In the genomic region with DNA sequence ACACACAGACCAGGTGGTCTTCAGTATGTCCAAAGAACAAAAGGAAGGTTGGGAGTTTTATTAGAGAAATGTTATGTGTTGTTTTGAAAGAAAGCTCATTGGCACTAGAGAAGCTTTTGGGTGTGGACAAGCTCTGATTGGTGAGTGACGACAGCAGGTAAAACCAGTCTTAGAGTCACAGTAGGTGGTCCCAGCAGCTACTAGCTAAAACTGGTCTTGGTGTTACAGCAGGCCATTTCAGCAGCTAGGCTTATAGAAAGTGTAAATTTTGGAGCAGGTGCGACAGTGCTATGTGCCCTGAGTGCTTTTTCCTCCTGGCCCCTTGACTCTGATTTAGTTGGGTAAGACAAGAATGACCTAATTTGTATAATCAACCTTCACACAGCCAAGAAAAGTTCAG, we compare ENCODE assay signal across 21 cellular contexts. TPM values are rescaled to one million over a fixed set of nuclear protein-coding genes. Genes with fewer than 3 reads are reported as not detected.
A peak's percentile ranks its signal among the peaks of the same experiment; 100 is the strongest.
DNase-seq lines count a peak whose midpoint lies in the region; ATAC-seq and TF ChIP-seq lines count a peak whose summit lies in the region.
"Had no signal": no experiment of that assay in that cellular context is flagged by ENCODE, and none has a peak within 500 bp of the region (broad histone marks: within the 10 kb centered on the region; RNA-seq: fewer than 3 reads in every experiment).

No MANE protein-coding gene starts in this region.

- intact Hi-C loops in activated CD4-positive, alpha-beta T cell treated with anti-CD3 and anti-CD28 coated beads, Interleukin-2, amount 10 ng/mL, durations not matched to agents 24 days and 14 days (cut with micrococcal nuclease): no loop called here

- no peaks in the 10 kb centered on the region for H3K27me3 Mint-ChIP-seq in activated CD4-positive, alpha-beta T cell treated with anti-CD3 and anti-CD28 coated beads, Interleukin-2, amount 10 ng/mL, durations not matched to agents 24 days and 14 days
- no peaks in the 10 kb centered on the region for H3K27me3 Mint-ChIP-seq in activated CD8-positive, alpha-beta T cell treated with anti-CD3 and anti-CD28 coated beads, Interleukin-2, amount 10 ng/mL, durations not matched to agents 7 days and 5 days (ENCODE audit: low read depth)

- POLR2A ChIA-PET in activated CD8-positive, alpha-beta T cell treated with anti-CD3 and anti-CD28 coated beads, Interleukin-2, amount 10 ng/mL, durations not matched to agents 7 days and 5 days (lab: Charles Lee): interaction anchor here (0.7 kb wide), 1 partner anchor 37 kb away, joined by 3 read pairs; no protein-coding TSS in a partner anchor
- POLR2A ChIA-PET in HEK293T (lab: Yijun Ruan, JAX): no interaction called here

- peaks cover 3% of the 10 kb centered on the region for H3K79me2 ChIP-seq in hepatocyte

- no peaks in the 10 kb centered on the region for H3K36me3 ChIP-seq in hepatocyte (replicated peaks; ENCODE audit: insufficient read depth, low read depth)

- peak; percentile 43 for DNase-seq in activated CD4-positive, alpha-beta T cell treated with anti-CD3 and anti-CD28 coated beads, Interleukin-2, amount 10 ng/mL, durations not matched to agents 24 days and 14 days
- DNase-seq in activated CD4-positive, alpha-beta T cell treated with anti-CD3 and anti-CD28 coated beads for 48 hours: no peak
- DNase-seq in epithelial cell of esophagus (ENCODE audit: low read depth) (peak; percentile 51), hepatocyte (ENCODE audit: low spot score) (no peak), HEK293T (ENCODE audit: extremely low spot score) (no peak), NCI-H345 (lab: John Stamatoyannopoulos, UW) (no peak)
- no peak for DNase-seq in activated CD8-positive, alpha-beta T cell treated with anti-CD3 and anti-CD28 coated beads, Interleukin-2, amount 10 ng/mL, durations not matched to agents 7 days and 5 days
- DNase-seq: C1 segment of cervical spinal cord; CD8-positive, alpha-beta T cell; NCI-H1105 treated with DMSO at 0.1 percent for 48 hours; NCI-H1694 treated with DMSO at 0.1 percent for 48 hours; NCI-H2081 treated with DMSO at 0.1 percent for 48 hours; NK-92 treated with Interleukin-12 subunit alpha and Interleukin-12 subunit beta, amount 100 ng/mL, for 24 hours; SIG-M5 had no signal

- H3K4me3 Mint-ChIP-seq in activated CD4-positive, alpha-beta T cell treated with anti-CD3 and anti-CD28 coated beads, Interleukin-2, amount 10 ng/mL, durations not matched to agents 24 days and 14 days: no peak overlapping the region
- no peak overlapping the region for H3K4me3 Mint-ChIP-seq in activated CD8-positive, alpha-beta T cell treated with anti-CD3 and anti-CD28 coated beads, Interleukin-2, amount 10 ng/mL, durations not matched to agents 7 days and 5 days
- H3K4me3 Mint-ChIP-seq: CD8-positive, alpha-beta T cell; HFFc6 had no signal

- no peaks in the 10 kb centered on the region for H4K20me1 ChIP-seq in hepatocyte (ENCODE audit: insufficient read depth, poor library complexity, severe bottlenecking)

- no peaks in the 10 kb centered on the region for H3K9me3 Mint-ChIP-seq in activated CD4-positive, alpha-beta T cell treated with anti-CD3 and anti-CD28 coated beads, Interleukin-2, amount 10 ng/mL, durations not matched to agents 24 days and 14 days
- no peaks in the 10 kb centered on the region for H3K9me3 Mint-ChIP-seq in activated CD8-positive, alpha-beta T cell treated with anti-CD3 and anti-CD28 coated beads, Interleukin-2, amount 10 ng/mL, durations not matched to agents 7 days and 5 days (ENCODE audit: insufficient read depth)
- H3K9me3 Mint-ChIP-seq: CD8-positive, alpha-beta T cell; HFFc6 had no signal

- no peak overlapping the region for H3K4me2 ChIP-seq in hepatocyte

- no peaks in the 10 kb centered on the region for H3K9me3 ChIP-seq in hepatocyte (ENCODE audit: low read depth)

- CTCF ChIA-PET in activated CD8-positive, alpha-beta T cell treated with anti-CD3 and anti-CD28 coated beads, Interleukin-2, amount 10 ng/mL, durations not matched to agents 7 days and 5 days (lab: Charles Lee): interaction anchor here (0.6 to 2.8 kb wide), 10 partner anchors 9 to 400 kb away, joined by 3 to 7 read pairs (median 4); no protein-coding TSS in a partner anchor
- CTCF ChIA-PET in HEK293T (lab: Yijun Ruan, JAX): interaction anchor here (1.0 kb wide), 1 partner anchor 9 kb away, joined by 3 read pairs; no protein-coding TSS in a partner anchor

- H3K4me3 ChIP-seq in epithelial cell of esophagus (ENCODE audit: low read length) (no peak overlapping the region), hepatocyte (no peak overlapping the region)

- no peak for ATAC-seq in activated CD8-positive, alpha-beta T cell treated with anti-CD3 and anti-CD28 coated beads, Interleukin-2, amount 10 ng/mL, durations not matched to agents 7 days and 5 days
- ATAC-seq in GM18873 (IDR thresholded peaks at IDR 0.05; ENCODE audit: low FRiP score, unreplicated experiment): no peak

- peak overlapping the region; percentile 7 for H3K27ac ChIP-seq in hepatocyte

- H3K36me3 Mint-ChIP-seq in activated CD4-positive, alpha-beta T cell treated with anti-CD3 and anti-CD28 coated beads, Interleukin-2, amount 10 ng/mL, durations not matched to agents 24 days and 14 days (ENCODE audit: low read depth): peaks cover 19% of the 10 kb centered on the region
- H3K36me3 Mint-ChIP-seq in activated CD8-positive, alpha-beta T cell treated with anti-CD3 and anti-CD28 coated beads, Interleukin-2, amount 10 ng/mL, durations not matched to agents 7 days and 5 days (ENCODE audit: low read depth): peaks cover 18% of the 10 kb centered on the region

- H2AFZ ChIP-seq in hepatocyte: no peak overlapping the region

- 88% methylated on average over 2 of the region's 2 CpGs for WGBS in hepatocyte (ENCODE audit: low lambda C conversion rate, missing lambda C conversion rate)

- peaks cover 7% of the 10 kb centered on the region for H3K4me1 ChIP-seq in hepatocyte (ENCODE audit: insufficient read depth)

- peaks cover 8% of the 10 kb centered on the region for H3K4me1 Mint-ChIP-seq in activated CD4-positive, alpha-beta T cell treated with anti-CD3 and anti-CD28 coated beads, Interleukin-2, amount 10 ng/mL, durations not matched to agents 24 days and 14 days
- H3K4me1 Mint-ChIP-seq in activated CD8-positive, alpha-beta T cell treated with anti-CD3 and anti-CD28 coated beads, Interleukin-2, amount 10 ng/mL, durations not matched to agents 7 days and 5 days (ENCODE audit: low read depth): peaks cover 8% of the 10 kb centered on the region

- no peaks in the 10 kb centered on the region for H3K27me3 ChIP-seq in hepatocyte

- no peaks in the 10 kb centered on the region for H3K9me2 ChIP-seq in hepatocyte (replicated peaks; ENCODE audit: insufficient read depth)

- TF ChIP-seq CTCF in epithelial cell of esophagus (IDR thresholded peaks at IDR 0.05; ENCODE audit: insufficient read depth, low read depth, low read length, missing control alignments) (no peak), hepatocyte (IDR thresholded peaks at IDR 0.05; ENCODE audit: poor library complexity) (no peak)

- no peak overlapping the region for H3K27ac Mint-ChIP-seq in activated CD4-positive, alpha-beta T cell treated with anti-CD3 and anti-CD28 coated beads, Interleukin-2, amount 10 ng/mL, durations not matched to agents 24 days and 14 days
- H3K27ac Mint-ChIP-seq in activated CD8-positive, alpha-beta T cell treated with anti-CD3 and anti-CD28 coated beads, Interleukin-2, amount 10 ng/mL, durations not matched to agents 7 days and 5 days: no peak overlapping the region
- H3K27ac Mint-ChIP-seq: CD8-positive, alpha-beta T cell had no signal

TF ChIP-seq in HEK293T, 16 proteins besides CTCF, POLR2A, EP300 and RAD21:
- TF ChIP-seq SUZ12 (IDR thresholded peaks at IDR 0.05) (no peak), SP1 (IDR thresholded peaks at IDR 0.05) (no peak), FOXK2 (IDR thresholded peaks at IDR 0.05) (no peak), L3MBTL2 (conservative IDR thresholded peaks at IDR 0.05) (no peak), CTBP1 (IDR thresholded peaks at IDR 0.05; ENCODE audit: borderline replicate concordance) (no peak), FOXA1 (IDR thresholded peaks at IDR 0.05) (no peak), FOXM1 (IDR thresholded peaks at IDR 0.05; ENCODE audit: borderline replicate concordance) (no peak), NFRKB (IDR thresholded peaks at IDR 0.05) (no peak), TARDBP (IDR thresholded peaks at IDR 0.05) (no peak), ARNT (IDR thresholded peaks at IDR 0.05) (no peak), BHLHE40 (IDR thresholded peaks at IDR 0.05; ENCODE audit: borderline replicate concordance) (no peak), LEF1 (IDR thresholded peaks at IDR 0.05; ENCODE audit: borderline replicate concordance) (no peak), HDGF (IDR thresholded peaks at IDR 0.05; ENCODE audit: borderline replicate concordance) (no peak), ELF4 (IDR thresholded peaks at IDR 0.05) (no peak), ZNF384 (IDR thresholded peaks at IDR 0.05) (no peak)
- TF ChIP-seq, protein P1, sequence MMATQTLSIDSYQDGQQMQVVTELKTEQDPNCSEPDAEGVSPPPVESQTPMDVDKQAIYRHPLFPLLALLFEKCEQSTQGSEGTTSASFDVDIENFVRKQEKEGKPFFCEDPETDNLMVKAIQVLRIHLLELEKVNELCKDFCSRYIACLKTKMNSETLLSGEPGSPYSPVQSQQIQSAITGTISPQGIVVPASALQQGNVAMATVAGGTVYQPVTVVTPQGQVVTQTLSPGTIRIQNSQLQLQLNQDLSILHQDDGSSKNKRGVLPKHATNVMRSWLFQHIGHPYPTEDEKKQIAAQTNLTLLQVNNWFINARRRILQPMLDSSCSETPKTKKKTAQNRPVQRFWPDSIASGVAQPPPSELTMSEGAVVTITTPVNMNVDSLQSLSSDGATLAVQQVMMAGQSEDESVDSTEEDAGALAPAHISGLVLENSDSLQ (IDR thresholded peaks at IDR 0.05): no peak

RNA-seq across cellular contexts. Expression of a gene that starts 3.6 kb away (rescaled TPM):
- 0.21 TPM in 1 of 2 replicates, not detected in the other for total RNA-seq in activated CD4-positive, alpha-beta T cell treated with anti-CD3 and anti-CD28 coated beads, Interleukin-2, amount 10 ng/mL, durations not matched to agents 24 days and 14 days
- not detected in 2 replicates for total RNA-seq in hepatocyte
- 0.38 and 0.56 TPM in 2 replicates for polyA plus RNA-seq in hepatocyte
- total RNA-seq in activated CD8-positive, alpha-beta T cell treated with anti-CD3 and anti-CD28 coated beads, Interleukin-2, amount 10 ng/mL, durations not matched to agents 7 days and 5 days: not detected
- total RNA-seq: A172; CD8-positive, alpha-beta T cell; G401; HFFc6; M059J; NCI-H460 had no signal
- polyA plus RNA-seq: AG04450 had no signal

RNA-seq across cellular contexts. Expression of a gene that starts 46.9 kb away (rescaled TPM):
- total RNA-seq in activated CD4-positive, alpha-beta T cell treated with anti-CD3 and anti-CD28 coated beads, Interleukin-2, amount 10 ng/mL, durations not matched to agents 24 days and 14 days: 36.8 and 41.4 TPM in 2 replicates
- total RNA-seq in hepatocyte: 11.2 and 16.4 TPM in 2 replicates
- 10.3 and 14.9 TPM in 2 replicates for polyA plus RNA-seq in hepatocyte
- total RNA-seq in activated CD8-positive, alpha-beta T cell treated with anti-CD3 and anti-CD28 coated beads, Interleukin-2, amount 10 ng/mL, durations not matched to agents 7 days and 5 days: 10 to 100 TPM; 34.9 to 35.1 TPM

Comparison
In these comparisons a context has a peak if more than half of its experiments do, and no peak if none do; other contexts are left out.
1. DNase-seq: peak in activated CD4-positive, alpha-beta T cell treated with anti-CD3 and anti-CD28 coated beads, Interleukin-2, amount 10 ng/mL, durations not matched to agents 24 days and 14 days (single experiment) and epithelial cell of esophagus (single experiment); none in activated CD4-positive, alpha-beta T cell treated with anti-CD3 and anti-CD28 coated beads for 48 hours (single experiment), hepatocyte (single experiment), activated CD8-positive, alpha-beta T cell treated with anti-CD3 and anti-CD28 coated beads, Interleukin-2, amount 10 ng/mL, durations not matched to agents 7 days and 5 days (single experiment), HEK293T (single experiment) and NCI-H345 (single experiment).